In genomic region chr9:78601957-78602565, GRCh38 we compare ENCODE assay signal across 8 cellular contexts.
DNase-seq lines count a peak whose midpoint lies in the region; ATAC-seq and TF ChIP-seq lines count a peak whose summit lies in the region.

No MANE protein-coding gene starts in this region.

- no peak overlapping the region for H3K9ac ChIP-seq in IMR-90 (ENCODE audit: low read depth, low read length)
- H3K9ac ChIP-seq in OCI-LY3 (ENCODE audit: low read length): no peak overlapping the region
- no peak overlapping the region for H3K9ac ChIP-seq in neuronal stem cell (ENCODE audit: low read depth, low read length, poor library complexity)

- H3K9me3 ChIP-seq in IMR-90 (ENCODE audit: control insufficient read depth, insufficient read depth, low read length) (0 out of 2 replicates have a peak, but pooled peaks cover 3% of the 10 kb centered on the region), OCI-LY3 (ENCODE audit: insufficient read depth, low read length) (no peaks in the 10 kb centered on the region), neuronal stem cell (replicated peaks in 1 of 2; ENCODE audit: control insufficient read depth in 2 of 2, insufficient read depth in 1 of 2, low read depth in 1 of 2, low read length in 2 of 2) (no peaks in the 10 kb centered on the region)

- dilution Hi-C loops in IMR-90 (cut with HindIII; ENCODE audit: low sequenced_read_pairs, unreplicated experiment): no loop called here

- H4K8ac ChIP-seq in IMR-90 (ENCODE audit: low read depth in 2 of 2, low read length in 2 of 2) (peak overlapping the region in 1 of 2 experiments; percentile 64; a peak in 2 of 4 replicates), neuronal stem cell (ENCODE audit: low read depth, low read length) (no peak overlapping the region)

- peaks cover 25% of the 10 kb centered on the region for H3K4me1 Mint-ChIP-seq in endothelial cell (ENCODE audit: unreplicated experiment)

- H3K18ac ChIP-seq in IMR-90 (ENCODE audit: low read depth, low read length) (no peak overlapping the region), neuronal stem cell (ENCODE audit: low read length) (no peak overlapping the region)

- no peaks in the 10 kb centered on the region for H3K27me3 Mint-ChIP-seq in endothelial cell (ENCODE audit: unreplicated experiment)

- H2BK15ac ChIP-seq in IMR-90 (ENCODE audit: low read depth, low read length): no peak overlapping the region
- no peak overlapping the region for H2BK15ac ChIP-seq in neuronal stem cell (ENCODE audit: low read length)

- H3K4me2 ChIP-seq in IMR-90 (ENCODE audit: low read depth, low read length) (peak overlapping the region; percentile 3; the same call in 1 of the 2 replicates), OCI-LY3 (ENCODE audit: low read length) (no peak overlapping the region), neuronal stem cell (ENCODE audit: insufficient read depth, low read length, poor library complexity, severe bottlenecking) (no peak overlapping the region)

- CTCF ChIA-PET in IMR-90 (lab: Yijun Ruan, JAX): interaction anchor here (0.5 to 1.4 kb wide), 5 partner anchors 35 to 653 kb away, joined by 3 to 5 read pairs (median 3); no protein-coding TSS in a partner anchor

- no TSS peak for BruUV-seq in IMR-90 (replicated peaks; lab: Mats Ljungman, UMichigan)

- peaks cover 4% of the 10 kb centered on the region; the same call in 1 of the 2 replicates for H3K9me1 ChIP-seq in IMR-90 (ENCODE audit: insufficient read depth, low read length)

- peak overlapping the region; percentile 89 for H2BK120ac ChIP-seq in IMR-90 (ENCODE audit: low read depth, low read length)
- no peak overlapping the region for H2BK120ac ChIP-seq in neuronal stem cell (ENCODE audit: low read depth, low read length)

- peak; percentile 86 for TF ChIP-seq RAD21 in IMR-90 (IDR thresholded peaks at IDR 0.05; ENCODE audit: low read length)

- no peak overlapping the region for H3K23ac ChIP-seq in IMR-90 (ENCODE audit: low read depth, low read length)
- H3K23ac ChIP-seq in neuronal stem cell (ENCODE audit: low read depth, low read length, poor library complexity): no peak overlapping the region

- H4K91ac ChIP-seq in IMR-90 (ENCODE audit: insufficient read depth, low read depth, low read length) (no peak overlapping the region), neuronal stem cell (ENCODE audit: low read depth, low read length, poor library complexity) (no peak overlapping the region)

- no peak overlapping the region for H2BK12ac ChIP-seq in neuronal stem cell (ENCODE audit: low read length)

- 61% methylated on average over 3 of the region's 7 CpGs; no CpG with 5 or more reads in 1 of the 2 experiments for WGBS in IMR-90 (ENCODE audit: extremely low coverage in 2 of 2, insufficient read length in 1 of 2), 2 experiments
- no CpG with 5 or more reads among the region's 7 CpGs for WGBS in neuronal stem cell (ENCODE audit: extremely low coverage in 2 of 2, insufficient read length in 2 of 2, insufficient replicate concordance in 1 of 2), 2 donors

- H3K4me3 ChIP-seq in IMR-90 (ENCODE audit: insufficient read depth, low read depth, low read length) (no peak overlapping the region), OCI-LY3 (ENCODE audit: low read length) (no peak overlapping the region), neuronal stem cell (ENCODE audit: low read length in 2 of 2) (no peak overlapping the region)

- no peaks in the 10 kb centered on the region for H4K20me1 ChIP-seq in IMR-90 (ENCODE audit: insufficient read depth, low read length)
- no peaks in the 10 kb centered on the region for H4K20me1 ChIP-seq in OCI-LY3 (ENCODE audit: insufficient read depth, low read length)

- H2AK5ac ChIP-seq in IMR-90 (ENCODE audit: low read depth, low read length): no peak overlapping the region
- H2AK5ac ChIP-seq in neuronal stem cell (ENCODE audit: low read depth, low read length): no peak overlapping the region

- no peaks in the 10 kb centered on the region for H3K79me2 ChIP-seq in OCI-LY3 (ENCODE audit: low read length)

- no peak overlapping the region for H2AK9ac ChIP-seq in IMR-90 (replicated peaks; ENCODE audit: low read depth, low read length, poor library complexity)

- no peak for TF ChIP-seq POLR2A in IMR-90 (IDR thresholded peaks at IDR 0.05; ENCODE audit: low read depth, low read length)

- H4K5ac ChIP-seq in IMR-90 (ENCODE audit: low read depth, low read length): no peak overlapping the region

- no peaks in the 10 kb centered on the region for H3K27me3 ChIP-seq in IMR-90 (ENCODE audit: control insufficient read depth, insufficient read depth, low read length)
- peaks cover 30% of the 10 kb centered on the region for H3K27me3 ChIP-seq in OCI-LY3 (ENCODE audit: low read depth, low read length)
- H3K27me3 ChIP-seq in neuronal stem cell (ENCODE audit: control insufficient read depth in 3 of 3, insufficient read depth in 3 of 3, low read depth in 1 of 3, low read length in 3 of 3): no peaks in the 10 kb centered on the region

- H3K36me3 ChIP-seq in IMR-90 (ENCODE audit: control insufficient read depth, insufficient read depth, low read length): no peaks in the 10 kb centered on the region
- no peaks in the 10 kb centered on the region for H3K36me3 ChIP-seq in OCI-LY3 (replicated peaks; ENCODE audit: low read depth, low read length)
- H3K36me3 ChIP-seq in neuronal stem cell (replicated peaks in 1 of 2; ENCODE audit: control insufficient read depth in 2 of 2, insufficient read depth in 2 of 2, low read length in 2 of 2): no peaks in the 10 kb centered on the region

- H2BK5ac ChIP-seq in IMR-90 (ENCODE audit: low read depth, low read length, poor library complexity, severe bottlenecking): peak overlapping the region; percentile 38
- H2BK5ac ChIP-seq in neuronal stem cell (ENCODE audit: low read length): no peak overlapping the region

- H3K4ac ChIP-seq in IMR-90 (ENCODE audit: low read depth, low read length) (peak overlapping the region; percentile 78), neuronal stem cell (ENCODE audit: low read length) (no peak overlapping the region)

- H2BK20ac ChIP-seq in IMR-90 (ENCODE audit: low read depth, low read length): peak overlapping the region; percentile 72

- 0 out of 2 replicates have a peak overlapping the region, but pooled peaks have one; percentile 30 for H3K14ac ChIP-seq in IMR-90 (replicated peaks; ENCODE audit: low read depth, low read length)
- H3K14ac ChIP-seq in neuronal stem cell (ENCODE audit: low read length): no peak overlapping the region

- in situ Hi-C loops in IMR-90 (cut with MboI; ENCODE audit: low sequenced_read_pairs): loop anchor here (10.0 kb wide), 1 partner anchor 523 kb away; no protein-coding TSS in a partner anchor

- no peak overlapping the region for H3K27ac ChIP-seq in IMR-90 (ENCODE audit: insufficient read depth, low read length)
- no peak overlapping the region for H3K27ac ChIP-seq in OCI-LY3 (ENCODE audit: low read length)
- no peak overlapping the region for H3K27ac ChIP-seq in neuronal stem cell (replicated peaks; ENCODE audit: low read length)

- H3K79me1 ChIP-seq in IMR-90 (ENCODE audit: low read depth in 1 of 2, low read length in 2 of 2) (no peaks in the 10 kb centered on the region), neuronal stem cell (ENCODE audit: low read depth, low read length) (no peaks in the 10 kb centered on the region)

- no peaks in the 10 kb centered on the region for H3K36me3 Mint-ChIP-seq in endothelial cell (ENCODE audit: low read depth, unreplicated experiment)

- H2AFZ ChIP-seq in IMR-90 (replicated peaks; ENCODE audit: low read length, poor library complexity) (peak overlapping the region; percentile 60), OCI-LY3 (ENCODE audit: low read depth, low read length) (no peak overlapping the region), neuronal stem cell (ENCODE audit: low read length) (no peak overlapping the region)

- H3K4me1 ChIP-seq in IMR-90 (ENCODE audit: control insufficient read depth, insufficient read depth, low read length) (peaks cover 6% of the 10 kb centered on the region), OCI-LY3 (ENCODE audit: low read length) (peaks cover 3% of the 10 kb centered on the region; the same call in 1 of the 2 replicates), neuronal stem cell (ENCODE audit: control insufficient read depth in 2 of 2, insufficient read depth in 1 of 2, low read depth in 1 of 2, low read length in 2 of 2) (peaks cover 0 to 15% of the 10 kb centered on the region in 2 donors)

- TF ChIP-seq CTCF in IMR-90 (conservative IDR thresholded peaks at IDR 0.05; ENCODE audit: low read depth, low read length) (peak; percentile 79), OCI-LY3 (IDR thresholded peaks at IDR 0.05; ENCODE audit: low read depth, low read length) (peak; percentile 86), endothelial cell (IDR thresholded peaks at IDR 0.05; ENCODE audit: unreplicated experiment) (peak; percentile 86)

- intact Hi-C loops in IMR-90 (cut with micrococcal nuclease): loop anchor here (1.0 to 5.0 kb wide), 5 partner anchors 163 to 631 kb away; no protein-coding TSS in a partner anchor

- ATAC-seq in GM18519 (IDR thresholded peaks at IDR 0.05; ENCODE audit: low FRiP score, unreplicated experiment) (peak; percentile 61), IMR-90 (ENCODE audit: low read depth) (peak; percentile 81), HG03097 (IDR thresholded peaks at IDR 0.05; ENCODE audit: low FRiP score, unreplicated experiment) (no peak), HG02973 (IDR thresholded peaks at IDR 0.05; ENCODE audit: unreplicated experiment) (no peak)

- no peak overlapping the region; the same call in 1 of the 2 replicates for H3K56ac ChIP-seq in IMR-90 (ENCODE audit: extremely low read depth, insufficient read depth, low read length)

- DNase-seq in COR-L47 (lab: John Stamatoyannopoulos, UW) (peak; percentile 63), IMR-90 (peak; percentile 66), endothelial cell (ENCODE audit: low spot score) (peak; percentile 55), neuronal stem cell (ENCODE audit: low spot score) (peak; percentile 42)

- POLR2A ChIA-PET in IMR-90 (lab: Charles Lee; ENCODE audit: unreplicated experiment): no interaction called here

- no peak overlapping the region for H3K4me3 Mint-ChIP-seq in endothelial cell (ENCODE audit: unreplicated experiment)

- no peaks in the 10 kb centered on the region for H3K9me3 Mint-ChIP-seq in endothelial cell (ENCODE audit: unreplicated experiment)

- no peak overlapping the region for H3K27ac Mint-ChIP-seq in endothelial cell (ENCODE audit: unreplicated experiment)

TF ChIP-seq in IMR-90, 13 proteins besides CTCF, POLR2A, EP300 and RAD21:
- no peak for TF ChIP-seq MAZ (IDR thresholded peaks at IDR 0.05; ENCODE audit: borderline replicate concordance, low read depth, low read length)
- peak; percentile 81 for TF ChIP-seq SMC3 (IDR thresholded peaks at IDR 0.05; ENCODE audit: low read depth, low read length)

Comparison
In these comparisons a context has a peak if more than half of its experiments do, and no peak if none do; other contexts are left out.
1. ATAC-seq: peak in GM18519 (single experiment) and IMR-90 (single experiment); none in HG03097 (single experiment) and HG02973 (single experiment).
2. Peak in every context shown above with its lines, with median percentiles within 50 percentile points of each other: DNase-seq and CTCF ChIP-seq.